Comparison of ENCODE assay signal across 29 cellular contexts in the genomic region with DNA sequence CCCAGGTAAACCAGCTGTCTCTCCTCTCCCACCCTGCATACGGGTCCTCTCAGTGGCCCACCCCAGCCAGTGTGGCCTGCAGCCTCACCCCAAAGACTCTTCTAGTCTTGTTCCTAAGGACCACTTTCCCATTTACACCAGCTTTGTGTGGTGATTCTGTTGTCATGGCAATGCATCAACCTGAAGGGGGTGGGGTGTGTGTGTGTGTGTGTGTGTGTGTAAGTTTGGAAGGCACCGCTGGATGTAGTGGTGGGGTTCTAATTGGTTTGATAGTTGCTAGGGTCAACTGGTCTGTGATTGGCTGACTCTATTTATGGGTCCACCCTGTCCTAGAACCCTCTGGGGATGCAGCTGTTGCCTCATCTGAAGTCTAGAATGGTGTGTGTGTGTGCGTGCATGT. TPM values are rescaled to one million over a fixed set of nuclear protein-coding genes. Genes with fewer than 3 reads are reported as not detected.
DNase-seq lines count a peak whose midpoint lies in the region; ATAC-seq, FAIRE-seq and TF ChIP-seq lines count a peak whose summit lies in the region.
"Had no signal": no experiment of that assay in that cellular context is flagged by ENCODE, and none has a peak within 500 bp of the region (broad histone marks: within the 10 kb centered on the region; RNA-seq: fewer than 3 reads in every experiment).

No MANE protein-coding gene starts in this region.

- H2BK5ac ChIP-seq in H1 (ENCODE audit: low read depth, low read length): no peak overlapping the region

- peak overlapping the region; percentile 13 to 76 (median 75) for H3K27ac Mint-ChIP-seq in nephron
- no peak overlapping the region for H3K27ac Mint-ChIP-seq in activated CD8-positive, alpha-beta memory T cell treated with anti-CD3 and anti-CD28 coated beads, Interleukin-2, amount 10 ng/mL, durations not matched to agents 7 days and 5 days
- H3K27ac Mint-ChIP-seq: CD14-positive monocyte; CD4-positive, alpha-beta memory T cell; CD4-positive, CD25-positive, alpha-beta regulatory T cell had no signal

- peaks cover 4% of the 10 kb centered on the region for H3K27me3 Mint-ChIP-seq in nephron (ENCODE audit: low read depth)
- peaks cover 16% of the 10 kb centered on the region for H3K27me3 Mint-ChIP-seq in activated CD8-positive, alpha-beta memory T cell treated with anti-CD3 and anti-CD28 coated beads, Interleukin-2, amount 10 ng/mL, durations not matched to agents 7 days and 5 days

- H3K4me3 ChIP-seq in H1 (ENCODE audit: extremely low read depth in 1 of 4, insufficient read depth in 2 of 4, low read depth in 3 of 4, low read length in 4 of 4) (no peak overlapping the region), osteoblast (ENCODE audit: insufficient read depth, low read length) (no peak overlapping the region)
- H3K4me3 ChIP-seq: BLaER1, GM12878 had no signal

- H2BK20ac ChIP-seq in H1 (ENCODE audit: low read length): no peak overlapping the region

- 55% methylated on average over 3 of the region's 3 CpGs; no CpG with 5 or more reads in 1 of the 2 experiments for WGBS in H1 (ENCODE audit: extremely low coverage in 1 of 2, insufficient coverage in 1 of 2, insufficient read length in 1 of 2, insufficient replicate concordance in 2 of 2, low coverage in 1 of 2, low lambda C conversion rate in 2 of 2, missing lambda C conversion rate in 1 of 2), 2 experiments

- H4K5ac ChIP-seq in H1 (ENCODE audit: insufficient read length, low read depth, low read length): no peak overlapping the region

- no peaks in the 10 kb centered on the region for H3K36me3 Mint-ChIP-seq in nephron (ENCODE audit: low read depth)
- no peaks in the 10 kb centered on the region for H3K36me3 Mint-ChIP-seq in activated CD8-positive, alpha-beta memory T cell treated with anti-CD3 and anti-CD28 coated beads, Interleukin-2, amount 10 ng/mL, durations not matched to agents 7 days and 5 days
- H3K36me3 Mint-ChIP-seq: CD14-positive monocyte; CD4-positive, alpha-beta memory T cell; CD4-positive, CD25-positive, alpha-beta regulatory T cell; CD8-positive, alpha-beta memory T cell had no signal

- H3K4me3 Mint-ChIP-seq in nephron: no peak overlapping the region
- no peak overlapping the region for H3K4me3 Mint-ChIP-seq in activated CD8-positive, alpha-beta memory T cell treated with anti-CD3 and anti-CD28 coated beads, Interleukin-2, amount 10 ng/mL, durations not matched to agents 7 days and 5 days
- H3K4me3 Mint-ChIP-seq: CD14-positive monocyte; CD4-positive, alpha-beta memory T cell; CD4-positive, CD25-positive, alpha-beta regulatory T cell; CD8-positive, alpha-beta memory T cell had no signal

- peaks cover 5 to 27% (median 16%) of the 10 kb centered on the region in 4 experiments for H3K4me1 ChIP-seq in H1 (replicated peaks in 1 of 4; ENCODE audit: control insufficient read depth in 3 of 4, insufficient read depth in 4 of 4, low read length in 3 of 4)
- H3K4me1 ChIP-seq in osteoblast (ENCODE audit: insufficient read depth, low read length): peaks cover under 1% of the 10 kb centered on the region

- H3K4me2 ChIP-seq in H1 (ENCODE audit: insufficient read depth in 1 of 2, low read depth in 2 of 2, low read length in 2 of 2): no peak overlapping the region
- H3K4me2 ChIP-seq in osteoblast (ENCODE audit: insufficient read depth, low read length): no peak overlapping the region
- H3K4me2 ChIP-seq: BLaER1 had no signal

- no peaks in the 10 kb centered on the region for H3K27me3 ChIP-seq in H1 (replicated peaks in 1 of 4; ENCODE audit: control insufficient read depth in 3 of 4, extremely low read depth in 1 of 4, insufficient read depth in 3 of 4, low read length in 3 of 4)
- H3K27me3 ChIP-seq in osteoblast (ENCODE audit: insufficient read depth, low read length): peaks cover 29% of the 10 kb centered on the region
- H3K27me3 ChIP-seq: BE2C, BLaER1 had no signal

- H3K4ac ChIP-seq in H1 (replicated peaks; ENCODE audit: insufficient read length, low read depth, low read length): no peak overlapping the region

- H2BK15ac ChIP-seq in H1 (ENCODE audit: low read length): peak overlapping the region; percentile 36; the same call in 1 of the 2 replicates

- no peak overlapping the region for H3K14ac ChIP-seq in H1 (ENCODE audit: insufficient read length)

- no peak overlapping the region for H3K23ac ChIP-seq in H1 (ENCODE audit: insufficient read length)

- H3K23me2 ChIP-seq in H1 (ENCODE audit: low read depth, low read length): peaks cover 2% of the 10 kb centered on the region; the same call in 1 of the 2 replicates

- no peak overlapping the region for H3K18ac ChIP-seq in H1 (ENCODE audit: extremely low read depth, low read length)

- POLR2A ChIA-PET in RWPE1 (lab: Yijun Ruan, JAX; ENCODE audit: low non-redundant PET) (no interaction called here), H1 (lab: Charles Lee; ENCODE audit: partially characterized antibody) (no interaction called here)

- H3K79me1 ChIP-seq in H1 (ENCODE audit: low read depth, low read length): no peaks in the 10 kb centered on the region

- peaks cover 58% of the 10 kb centered on the region for H3K4me1 Mint-ChIP-seq in nephron
- H3K4me1 Mint-ChIP-seq in activated CD8-positive, alpha-beta memory T cell treated with anti-CD3 and anti-CD28 coated beads, Interleukin-2, amount 10 ng/mL, durations not matched to agents 7 days and 5 days: peaks cover 5% of the 10 kb centered on the region

- no peak overlapping the region for H2BK12ac ChIP-seq in H1 (ENCODE audit: low read depth, low read length)

- no peak overlapping the region for H4K91ac ChIP-seq in H1 (replicated peaks; ENCODE audit: insufficient read length, low read length)

- no peak for FAIRE-seq in H1 (lab: Jason Lieb, UNC)
- FAIRE-seq: A204.1, GM12878, GM12892, GM18507 had no signal

- DNase-seq in RWPE1 (ENCODE audit: low spot score): no peak
- DNase-seq in H1 (ENCODE audit: low read depth in 1 of 2, low spot score in 2 of 2): no peak
- peak; percentile 39 for DNase-seq in osteoblast (ENCODE audit: insufficient read length, low spot score, missing footprints)
- no peak for DNase-seq in activated CD8-positive, alpha-beta memory T cell treated with anti-CD3 and anti-CD28 coated beads, Interleukin-2, amount 10 ng/mL, durations not matched to agents 7 days and 5 days
- DNase-seq in activated naive CD4-positive, alpha-beta T cell (lab: John Stamatoyannopoulos, UW): no peak
- DNase-seq in stimulated activated CD4-positive, alpha-beta T cell treated with anti-CD3 and anti-CD28 coated beads, Interleukin-12 subunit alpha, Interleukin-12 subunit beta, amount 100 ng/mL, for 4 hours: no peak
- no peak for DNase-seq in activated effector memory CD4-positive, alpha-beta T cell treated with anti-CD3 and anti-CD28 coated beads, Interleukin-2, amount 50 U/mL, for 16 hours
- DNase-seq: 8988T; ACHN; BE2C; C1 segment of cervical spinal cord; CD4-positive, alpha-beta memory T cell; CD4-positive, CD25-positive, alpha-beta regulatory T cell; CD8-positive, alpha-beta memory T cell; COR-L47; DMS 273 treated with DMSO at 0.1 percent for 48 hours; DMS153; DMS53; DMS79; DND-41; EL; GDM1 had no signal

- no peak for TF ChIP-seq EP300 in H1 (IDR thresholded peaks at IDR 0.05; ENCODE audit: borderline replicate concordance in 1 of 2, low read depth in 2 of 2, low read length in 2 of 2)

- H4K20me1 ChIP-seq in H1 (replicated peaks in 1 of 2; ENCODE audit: control insufficient read depth in 1 of 2, insufficient read depth in 2 of 2, low read length in 2 of 2): no peaks in the 10 kb centered on the region
- H4K20me1 ChIP-seq in osteoblast (ENCODE audit: insufficient read depth, low read length): no peaks in the 10 kb centered on the region
- H4K20me1 ChIP-seq: BLaER1 had no signal

- peak overlapping the region; percentile 98; the same call in 1 of the 2 replicates for H2AK5ac ChIP-seq in H1 (ENCODE audit: low read depth, low read length)

- ATAC-seq in activated CD8-positive, alpha-beta memory T cell treated with anti-CD3 and anti-CD28 coated beads, Interleukin-2, amount 10 ng/mL, durations not matched to agents 7 days and 5 days: no peak
- ATAC-seq: GM12878 had no signal

- H2AFZ ChIP-seq in H1 (ENCODE audit: low read length): no peak overlapping the region
- H2AFZ ChIP-seq in osteoblast (ENCODE audit: low read length): no peak overlapping the region

- H3K9me3 ChIP-seq in H1 (ENCODE audit: insufficient read depth in 2 of 2, low read depth in 1 of 2, low read length in 1 of 2) (no peaks in the 10 kb centered on the region), osteoblast (ENCODE audit: low read depth, low read length) (no peaks in the 10 kb centered on the region)
- H3K9me3 ChIP-seq: BE2C, BLaER1 had no signal

- H4K8ac ChIP-seq in H1 (ENCODE audit: extremely low read depth, insufficient read depth, low read length): no peak overlapping the region

- CTCF ChIA-PET in RWPE1 (lab: Yijun Ruan, JAX): interaction anchor here (0.6 to 5.7 kb wide), 7 partner anchors 11 to 252 kb away, joined by 3 to 36 read pairs (median 3); no protein-coding TSS in a partner anchor
- CTCF ChIA-PET in H1 (lab: Charles Lee; ENCODE audit: partially characterized antibody): interaction anchor here (0.7 to 47.3 kb wide), 11 partner anchors 0 to 165 kb away, joined by 3 to 1626 read pairs (median 4); a partner anchor contains a TSS
- CTCF ChIA-PET in activated CD8-positive, alpha-beta memory T cell treated with anti-CD3 and anti-CD28 coated beads, Interleukin-2, amount 10 ng/mL, durations not matched to agents 7 days and 5 days (lab: Charles Lee): interaction anchor here (1.3 to 5.7 kb wide), 3 partner anchors 13 to 103 kb away, joined by 4 to 48 read pairs (median 11); no protein-coding TSS in a partner anchor

- peak overlapping the region; percentile 70 for H3K27ac ChIP-seq in RWPE1
- H3K27ac ChIP-seq in H1 (ENCODE audit: low read depth, low read length): no peak overlapping the region
- no peak overlapping the region for H3K27ac ChIP-seq in osteoblast (ENCODE audit: low read depth, low read length)
- H3K27ac ChIP-seq: BLaER1 had no signal

- H3K9me3 Mint-ChIP-seq in nephron: no peaks in the 10 kb centered on the region
- H3K9me3 Mint-ChIP-seq in activated CD8-positive, alpha-beta memory T cell treated with anti-CD3 and anti-CD28 coated beads, Interleukin-2, amount 10 ng/mL, durations not matched to agents 7 days and 5 days (ENCODE audit: low read depth): no peaks in the 10 kb centered on the region
- H3K9me3 Mint-ChIP-seq: CD14-positive monocyte; CD8-positive, alpha-beta memory T cell had no signal

- no peak overlapping the region for H3K9ac ChIP-seq in H1 (replicated peaks in 1 of 4; ENCODE audit: extremely low read depth in 1 of 4, low read depth in 3 of 4, low read length in 3 of 4)
- H3K9ac ChIP-seq: BLaER1 had no signal

- no peak for TF ChIP-seq CTCF in RWPE1 (conservative IDR thresholded peaks at IDR 0.05; ENCODE audit: low read depth)
- TF ChIP-seq CTCF in H1 (IDR thresholded peaks at IDR 0.05; ENCODE audit: control extremely low read depth in 1 of 3, insufficient read depth in 1 of 3, low read depth in 1 of 3, low read length in 3 of 3): no peak
- no peak for TF ChIP-seq CTCF in nephron (IDR thresholded peaks at IDR 0.05; ENCODE audit: unreplicated experiment in 3 of 3)
- no peak for TF ChIP-seq CTCF in osteoblast (IDR thresholded peaks at IDR 0.05; ENCODE audit: extremely low read depth, low read depth, low read length)

- H2BK120ac ChIP-seq in H1 (replicated peaks; ENCODE audit: low read depth, low read length): no peak overlapping the region

- TF ChIP-seq RAD21 in H1 (IDR thresholded peaks at IDR 0.05 in 1 of 2, conservative IDR thresholded peaks at IDR 0.05 in 1 of 2; ENCODE audit: low read depth in 2 of 2, low read length in 2 of 2): no peak

- H3K79me2 ChIP-seq in H1 (ENCODE audit: control insufficient read depth in 1 of 2, insufficient read depth in 2 of 2, low read length in 2 of 2): no peaks in the 10 kb centered on the region
- no peaks in the 10 kb centered on the region for H3K79me2 ChIP-seq in osteoblast (ENCODE audit: insufficient read depth, low read length)

- no peak for TF ChIP-seq POLR2A in H1 (IDR thresholded peaks at IDR 0.05; ENCODE audit: control extremely low read depth in 1 of 2, low read depth in 2 of 2, low read length in 2 of 2)

- H3K56ac ChIP-seq in H1 (replicated peaks; ENCODE audit: insufficient read length, low read depth, low read length): no peak overlapping the region

- H3K36me3 ChIP-seq in H1 (ENCODE audit: control insufficient read depth in 2 of 4, insufficient read depth in 4 of 4, low read length in 3 of 4): no peaks in the 10 kb centered on the region
- H3K36me3 ChIP-seq in osteoblast (ENCODE audit: insufficient read depth, low read length): no peaks in the 10 kb centered on the region
- H3K36me3 ChIP-seq: BE2C, BLaER1 had no signal

RNA-seq across cellular contexts. Expression of a gene that starts 4.7 kb away (rescaled TPM):
- total RNA-seq in H1 (2021; fragmentation: NEBNext Ultra II Directional; extraction: Animal tissue kit (Norgen Biotek cat#: 25700)): 40.9 and 44.0 TPM in 2 replicates
- polyA plus RNA-seq in H1 (2011; rRNA removed): 31.2 and 50.3 TPM in 2 replicates
- 19.7 TPM for polyA plus RNA-seq in H1 (2011; cell fraction: cytosol; rRNA removed)
- polyA plus RNA-seq in H1 (2011; cell fraction: nucleus; rRNA removed): 102 TPM
- 35.9 to 57.1 TPM (median 46.6 TPM) in 4 replicates for polyA plus RNA-seq in H1 (2012, experiment 1 of 2)
- 29.8 TPM for polyA plus RNA-seq in H1 (2012, experiment 2 of 2)
- polyA plus RNA-seq in H1 (2013, experiment 1 of 2): 31.5 TPM
- polyA plus RNA-seq in H1 (2013, experiment 2 of 2): 31.7 TPM
- 37.0 and 48.0 TPM in 2 replicates for polyA minus RNA-seq in H1 (2011; rRNA and poly(A)+ RNA removed)
- polyA minus RNA-seq in H1 (2011; cell fraction: cytosol; rRNA and poly(A)+ RNA removed): 25.8 TPM
- 61.8 TPM for polyA minus RNA-seq in H1 (2011; cell fraction: nucleus; rRNA and poly(A)+ RNA removed)
- 0.29 and 0.72 TPM in 2 replicates for total RNA-seq in osteoblast
- total RNA-seq in activated CD8-positive, alpha-beta memory T cell treated with anti-CD3 and anti-CD28 coated beads, Interleukin-2, amount 10 ng/mL, durations not matched to agents 7 days and 5 days: 1 to 10 TPM; 4.0 to 5.2 TPM
- polyA plus RNA-seq: CD4-positive, CD25-positive, alpha-beta regulatory T cell had no signal

RNA-seq across cellular contexts. Expression of a gene that starts 43.9 kb away (rescaled TPM):
- total RNA-seq in H1 (2021; fragmentation: NEBNext Ultra II Directional; extraction: Animal tissue kit (Norgen Biotek cat#: 25700)): 3.5 and 3.8 TPM in 2 replicates
- polyA plus RNA-seq in H1 (2011; rRNA removed): 6.3 and 10.5 TPM in 2 replicates
- 7.2 TPM for polyA plus RNA-seq in H1 (2011; cell fraction: cytosol; rRNA removed)
- 18.7 TPM for polyA plus RNA-seq in H1 (2011; cell fraction: nucleus; rRNA removed)
- polyA plus RNA-seq in H1 (2012, experiment 1 of 2): 6.7 to 8.3 TPM (median 7.4 TPM) in 4 replicates
- polyA plus RNA-seq in H1 (2012, experiment 2 of 2): 5.7 TPM
- polyA plus RNA-seq in H1 (2013, experiment 1 of 2): 3.9 TPM
- polyA plus RNA-seq in H1 (2013, experiment 2 of 2): 3.9 TPM
- 13.1 and 19.7 TPM in 2 replicates for polyA minus RNA-seq in H1 (2011; rRNA and poly(A)+ RNA removed)
- polyA minus RNA-seq in H1 (2011; cell fraction: cytosol; rRNA and poly(A)+ RNA removed): 4.6 TPM
- 11.3 TPM for polyA minus RNA-seq in H1 (2011; cell fraction: nucleus; rRNA and poly(A)+ RNA removed)
- total RNA-seq in osteoblast: not detected in 2 replicates
- total RNA-seq in activated CD8-positive, alpha-beta memory T cell treated with anti-CD3 and anti-CD28 coated beads, Interleukin-2, amount 10 ng/mL, durations not matched to agents 7 days and 5 days: under 1 TPM; 0.19 to 0.47 TPM
- polyA plus RNA-seq: CD14-positive monocyte; CD4-positive, alpha-beta memory T cell; CD4-positive, CD25-positive, alpha-beta regulatory T cell; CD8-positive, alpha-beta memory T cell had no signal
